Comparison of ENCODE assay signal across 7 cellular contexts in genomic region chr5:131138406-131138805, GRCh38. TPM values are rescaled to one million over a fixed set of nuclear protein-coding genes. Genes with fewer than 3 reads are reported as not detected.
DNase-seq lines count a peak whose midpoint lies in the region; ATAC-seq and TF ChIP-seq lines count a peak whose summit lies in the region.
"Not testable (repeated sequence)": the region's sequence is repeated elsewhere in the genome, so short reads cannot be mapped to it uniquely, and the experiment has no call there.

No MANE protein-coding gene starts in this region.

- CTCF ChIA-PET in CD4-positive, alpha-beta T cell (lab: Charles Lee); T-cell (lab: Charles Lee); WTC11 (lab: Charles Lee); activated CD4-positive, alpha-beta memory T cell treated with anti-CD3 and anti-CD28 coated beads, Interleukin-2, amount 10 ng/mL, durations not matched to agents 7 days and 5 days (lab: Charles Lee); activated naive CD4-positive, alpha-beta T cell treated with anti-CD3 and anti-CD28 coated beads, Interleukin-2, amount 10 ng/mL, durations not matched to agents 7 days and 5 days (lab: Charles Lee): not testable (repeated sequence)

- H3K36me3 Mint-ChIP-seq in CD4-positive, alpha-beta T cell (ENCODE audit: low read depth) = peaks cover 17% of the 10 kb centered on the region
- not testable (repeated sequence) for H3K36me3 Mint-ChIP-seq in T-cell; WTC11; activated CD4-positive, alpha-beta memory T cell treated with anti-CD3 and anti-CD28 coated beads, Interleukin-2, amount 10 ng/mL, durations not matched to agents 7 days and 5 days (ENCODE audit: low read depth); activated naive CD4-positive, alpha-beta T cell treated with anti-CD3 and anti-CD28 coated beads, Interleukin-2, amount 10 ng/mL, durations not matched to agents 7 days and 5 days

- not testable (repeated sequence) for H3K27me3 Mint-ChIP-seq in CD4-positive, alpha-beta T cell; T-cell; WTC11 (ENCODE audit: low read depth); activated CD4-positive, alpha-beta memory T cell treated with anti-CD3 and anti-CD28 coated beads, Interleukin-2, amount 10 ng/mL, durations not matched to agents 7 days and 5 days; activated naive CD4-positive, alpha-beta T cell treated with anti-CD3 and anti-CD28 coated beads, Interleukin-2, amount 10 ng/mL, durations not matched to agents 7 days and 5 days

- peak in 6 of 10 experiments; percentile 14 to 43 (median 18) for DNase-seq in CD4-positive, alpha-beta T cell
- DNase-seq in NCI-H69 (lab: John Stamatoyannopoulos, UW) (peak; percentile 38), T-cell (peak in 22 of 34 experiments; percentile 5 to 37 (median 17)), WTC11 (ENCODE audit: low spot score) (peak; percentile 25)
- DNase-seq in activated CD4-positive, alpha-beta memory T cell treated with anti-CD3 and anti-CD28 coated beads, Interleukin-2, amount 10 ng/mL, durations not matched to agents 7 days and 5 days = peak; percentile 33
- DNase-seq in activated naive CD4-positive, alpha-beta T cell treated with anti-CD3 and anti-CD28 coated beads, Interleukin-2, amount 10 ng/mL, durations not matched to agents 7 days and 5 days = peak; percentile 32
- DNase-seq in stimulated activated naive CD4-positive, alpha-beta T cell (lab: John Stamatoyannopoulos, UW) = peak in 4 of 6 experiments; percentile 2 to 52 (median 12)

- H3K27me3 ChIP-seq in CD4-positive, alpha-beta T cell (ENCODE audit: control insufficient read depth, insufficient read depth, low read length) = not testable (repeated sequence)

- not testable (repeated sequence) for H3K9me3 Mint-ChIP-seq in CD4-positive, alpha-beta T cell; activated CD4-positive, alpha-beta memory T cell treated with anti-CD3 and anti-CD28 coated beads, Interleukin-2, amount 10 ng/mL, durations not matched to agents 7 days and 5 days
- H3K9me3 Mint-ChIP-seq in T-cell = peaks cover 0 to 18% (median 0%) of the 10 kb centered on the region in 3 donors
- peaks cover 34% of the 10 kb centered on the region for H3K9me3 Mint-ChIP-seq in WTC11
- peaks cover 18% of the 10 kb centered on the region for H3K9me3 Mint-ChIP-seq in activated naive CD4-positive, alpha-beta T cell treated with anti-CD3 and anti-CD28 coated beads, Interleukin-2, amount 10 ng/mL, durations not matched to agents 7 days and 5 days

- not testable (repeated sequence) for H3K4me3 Mint-ChIP-seq in CD4-positive, alpha-beta T cell; WTC11; activated CD4-positive, alpha-beta memory T cell treated with anti-CD3 and anti-CD28 coated beads, Interleukin-2, amount 10 ng/mL, durations not matched to agents 7 days and 5 days; activated naive CD4-positive, alpha-beta T cell treated with anti-CD3 and anti-CD28 coated beads, Interleukin-2, amount 10 ng/mL, durations not matched to agents 7 days and 5 days
- H3K4me3 Mint-ChIP-seq in T-cell = peak overlapping the region in 2 of 3 donors; percentile 47 to 48

- not testable (repeated sequence) for H3K27ac Mint-ChIP-seq in CD4-positive, alpha-beta T cell; WTC11; activated CD4-positive, alpha-beta memory T cell treated with anti-CD3 and anti-CD28 coated beads, Interleukin-2, amount 10 ng/mL, durations not matched to agents 7 days and 5 days; activated naive CD4-positive, alpha-beta T cell treated with anti-CD3 and anti-CD28 coated beads, Interleukin-2, amount 10 ng/mL, durations not matched to agents 7 days and 5 days
- peak overlapping the region; percentile 23 to 84 for H3K27ac Mint-ChIP-seq in T-cell

- intact Hi-C loops in CD4-positive, alpha-beta T cell (cut with DNase I, micrococcal nuclease) = not testable (repeated sequence)

- H3K27ac ChIP-seq in CD4-positive, alpha-beta T cell (ENCODE audit: low read depth, low read length) = not testable (repeated sequence)

- not testable (repeated sequence) for H3K9me3 ChIP-seq in CD4-positive, alpha-beta T cell (ENCODE audit: control insufficient read depth, low read length)

- not testable (repeated sequence) for ATAC-seq in CD4-positive, alpha-beta T cell (ENCODE audit: poor library complexity); T-cell (replicated peaks in 1 of 4); WTC11

- TF ChIP-seq CTCF in CD4-positive, alpha-beta T cell (IDR thresholded peaks at IDR 0.05); WTC11 (IDR thresholded peaks at IDR 0.05): not testable (repeated sequence)

- POLR2A ChIA-PET in CD4-positive, alpha-beta T cell (lab: Charles Lee); T-cell (lab: Charles Lee); WTC11 (lab: Charles Lee); activated CD4-positive, alpha-beta memory T cell treated with anti-CD3 and anti-CD28 coated beads, Interleukin-2, amount 10 ng/mL, durations not matched to agents 7 days and 5 days (lab: Charles Lee): not testable (repeated sequence)

- peaks cover 21% of the 10 kb centered on the region for H3K4me1 Mint-ChIP-seq in CD4-positive, alpha-beta T cell (ENCODE audit: low read depth)
- H3K4me1 Mint-ChIP-seq in T-cell = peaks cover 27 to 32% (median 31%) of the 10 kb centered on the region in 3 donors
- H3K4me1 Mint-ChIP-seq in WTC11; activated CD4-positive, alpha-beta memory T cell treated with anti-CD3 and anti-CD28 coated beads, Interleukin-2, amount 10 ng/mL, durations not matched to agents 7 days and 5 days: not testable (repeated sequence)
- peaks cover 16% of the 10 kb centered on the region for H3K4me1 Mint-ChIP-seq in activated naive CD4-positive, alpha-beta T cell treated with anti-CD3 and anti-CD28 coated beads, Interleukin-2, amount 10 ng/mL, durations not matched to agents 7 days and 5 days

RNA-seq across cellular contexts. Expression of gene HINT1, which starts 26.6 kb away (rescaled TPM):
- total RNA-seq in CD4-positive, alpha-beta T cell = 100 to 1,000 TPM; 257 to 263 TPM
- total RNA-seq in T-cell (100 to 1,000 TPM; 204 to 240 (median 238) TPM), WTC11 (2021) (197 to 200 TPM (median 198 TPM) in 3 replicates)
- total RNA-seq in activated CD4-positive, alpha-beta memory T cell treated with anti-CD3 and anti-CD28 coated beads, Interleukin-2, amount 10 ng/mL, durations not matched to agents 7 days and 5 days = 100 to 1,000 TPM; 323 to 329 TPM

RNA-seq across cellular contexts. Expression of gene LYRM7, which starts 32.3 kb away (rescaled TPM):
- total RNA-seq in CD4-positive, alpha-beta T cell = 10 to 100 TPM in 1 of 2 experiments, 1 to 10 TPM in 1; 8.3 to 11.9 TPM
- 10 to 100 TPM in 3 of 5 donors, 1 to 10 TPM in 2; 7.5 to 17.0 (median 12.9) TPM for total RNA-seq in T-cell
- 11.1 to 13.0 TPM (median 11.2 TPM) in 3 replicates for total RNA-seq in WTC11 (2021)
- total RNA-seq in activated CD4-positive, alpha-beta memory T cell treated with anti-CD3 and anti-CD28 coated beads, Interleukin-2, amount 10 ng/mL, durations not matched to agents 7 days and 5 days = 10 to 100 TPM in 1 of 2 experiments, 1 to 10 TPM in 1; 9.8 to 11.9 TPM
